ENCODE assay signal across 8 cellular contexts in genomic region chr16:15949210-15950166, GRCh38. TPM values are rescaled to one million over a fixed set of nuclear protein-coding genes. Genes with fewer than 3 reads are reported as not detected.
DNase-seq lines count a peak whose midpoint lies in the region; ATAC-seq and TF ChIP-seq lines count a peak whose summit lies in the region.

Gene ABCC1 (plus strand): TSS chr16:15949616. CDS start chr16:15949752, 136 bp downstream.

- H3K36me3 ChIP-seq in vagina: no peaks in the 10 kb centered on the region

- H3K27ac ChIP-seq in vagina: peak within 1 kb of the TSS; percentile 91

- CTCF ChIA-PET in activated naive CD4-positive, alpha-beta T cell treated with anti-CD3 and anti-CD28 coated beads for 36 hours (lab: Charles Lee): interaction anchor here (0.6 to 1.0 kb wide), 2 partner anchors 10 to 36 kb away, joined by 3 read pairs; no protein-coding TSS in a partner anchor

- H3K4me1 ChIP-seq in vagina: peaks cover 45% of the 10 kb centered on the region

- H3K9me3 ChIP-seq in vagina: no peaks in the 10 kb centered on the region

- no peaks in the 10 kb centered on the region for H3K9me3 Mint-ChIP-seq in activated naive CD4-positive, alpha-beta T cell treated with anti-CD3 and anti-CD28 coated beads for 36 hours
- H3K9me3 Mint-ChIP-seq in progenitor cell of endocrine pancreas (ENCODE audit: low read depth): no peaks in the 10 kb centered on the region

- ATAC-seq in HG03064 (IDR thresholded peaks at IDR 0.05; ENCODE audit: low read depth, unreplicated experiment) (peak; percentile 53), Right ventricle myocardium superior (ENCODE audit: poor library complexity) (peak; percentile 85)

- peaks cover 3% of the 10 kb centered on the region for H3K36me3 Mint-ChIP-seq in activated naive CD4-positive, alpha-beta T cell treated with anti-CD3 and anti-CD28 coated beads for 36 hours (ENCODE audit: low read depth)
- H3K36me3 Mint-ChIP-seq in progenitor cell of endocrine pancreas (ENCODE audit: insufficient read depth): peaks cover 1% of the 10 kb centered on the region

- DNase-seq in NCI-H2081 (lab: John Stamatoyannopoulos, UW): peak; percentile 43 to 46
- DNase-seq in NCI-H2081 treated with DMSO at 0.1 percent for 48 hours (lab: John Stamatoyannopoulos, UW): no peak
- peak; percentile 46 for DNase-seq in activated naive CD4-positive, alpha-beta T cell treated with anti-CD3 and anti-CD28 coated beads for 36 hours
- peak; percentile 67 for DNase-seq in Right ventricle myocardium superior
- DNase-seq in progenitor cell of endocrine pancreas (ENCODE audit: low spot score, unreplicated experiment): peak; percentile 34
- no peak for DNase-seq in vagina (ENCODE audit: extremely low spot score in 2 of 2)

- peak within 1 kb of the TSS; percentile 95 for H3K4me3 Mint-ChIP-seq in activated naive CD4-positive, alpha-beta T cell treated with anti-CD3 and anti-CD28 coated beads for 36 hours
- peak within 1 kb of the TSS; percentile 93 for H3K4me3 Mint-ChIP-seq in progenitor cell of endocrine pancreas (ENCODE audit: low read depth)

- peak; percentile 19 for TF ChIP-seq CTCF in progenitor cell of endocrine pancreas (IDR thresholded peaks at IDR 0.05; ENCODE audit: unreplicated experiment)
- no peak for TF ChIP-seq CTCF in vagina (IDR thresholded peaks at IDR 0.05)

- no peaks in the 10 kb centered on the region for H3K27me3 ChIP-seq in vagina

- H3K4me3 ChIP-seq in vagina: peak within 1 kb of the TSS; percentile 77 to 93

- H3K27ac Mint-ChIP-seq in activated naive CD4-positive, alpha-beta T cell treated with anti-CD3 and anti-CD28 coated beads for 36 hours: peak within 1 kb of the TSS; percentile 96
- peak within 1 kb of the TSS; percentile 96 for H3K27ac Mint-ChIP-seq in progenitor cell of endocrine pancreas

- H3K27me3 Mint-ChIP-seq in activated naive CD4-positive, alpha-beta T cell treated with anti-CD3 and anti-CD28 coated beads for 36 hours (ENCODE audit: low read depth): no peaks in the 10 kb centered on the region
- H3K27me3 Mint-ChIP-seq in progenitor cell of endocrine pancreas: no peaks in the 10 kb centered on the region

- intact Hi-C loops in activated naive CD4-positive, alpha-beta T cell treated with anti-CD3 and anti-CD28 coated beads for 36 hours (cut with micrococcal nuclease): loop anchor here (1.0 to 10.0 kb wide), 5 partner anchors 13 to 275 kb away; partner anchors contain the start of gene CEP20
- intact Hi-C loops in Right ventricle myocardium superior (cut with DNase I): loop anchor here (5.0 kb wide), 2 partner anchors 52 to 63 kb away; no protein-coding TSS in a partner anchor
- intact Hi-C loops in vagina (cut with DNase I): loop anchor here (5.0 kb wide), 2 partner anchors 73 to 92 kb away; partner anchors contain the start of gene MYH11

- TF ChIP-seq POLR2A in Raji (IDR thresholded peaks at IDR 0.05; ENCODE audit: insufficient read depth, low read depth, low read length) (peak; percentile 59), vagina (IDR thresholded peaks at IDR 0.05) (no peak)

- peaks cover 50% of the 10 kb centered on the region for H3K4me1 Mint-ChIP-seq in activated naive CD4-positive, alpha-beta T cell treated with anti-CD3 and anti-CD28 coated beads for 36 hours (ENCODE audit: low read depth)
- peaks cover 13% of the 10 kb centered on the region for H3K4me1 Mint-ChIP-seq in progenitor cell of endocrine pancreas (ENCODE audit: low read depth)

RNA-seq across cellular contexts. Expression of gene ABCC1, which starts in this region (rescaled TPM):
- total RNA-seq in activated naive CD4-positive, alpha-beta T cell treated with anti-CD3 and anti-CD28 coated beads for 36 hours: 10 to 100 TPM; 40.3 to 41.0 TPM
- 24.4 TPM for total RNA-seq in Right ventricle myocardium superior
- 47.2 and 49.0 TPM in 2 replicates for total RNA-seq in progenitor cell of endocrine pancreas
- 47.9 TPM for total RNA-seq in vagina

Comparison
In these comparisons a context has a peak if more than half of its experiments do, and no peak if none do; other contexts are left out.
1. DNase-seq: peak in NCI-H2081 (2 of 2), activated naive CD4-positive, alpha-beta T cell treated with anti-CD3 and anti-CD28 coated beads for 36 hours (single experiment), Right ventricle myocardium superior (single experiment) and progenitor cell of endocrine pancreas (single experiment); none in NCI-H2081 treated with DMSO at 0.1 percent for 48 hours (single experiment) and vagina (0 of 2).